In the genomic region with DNA sequence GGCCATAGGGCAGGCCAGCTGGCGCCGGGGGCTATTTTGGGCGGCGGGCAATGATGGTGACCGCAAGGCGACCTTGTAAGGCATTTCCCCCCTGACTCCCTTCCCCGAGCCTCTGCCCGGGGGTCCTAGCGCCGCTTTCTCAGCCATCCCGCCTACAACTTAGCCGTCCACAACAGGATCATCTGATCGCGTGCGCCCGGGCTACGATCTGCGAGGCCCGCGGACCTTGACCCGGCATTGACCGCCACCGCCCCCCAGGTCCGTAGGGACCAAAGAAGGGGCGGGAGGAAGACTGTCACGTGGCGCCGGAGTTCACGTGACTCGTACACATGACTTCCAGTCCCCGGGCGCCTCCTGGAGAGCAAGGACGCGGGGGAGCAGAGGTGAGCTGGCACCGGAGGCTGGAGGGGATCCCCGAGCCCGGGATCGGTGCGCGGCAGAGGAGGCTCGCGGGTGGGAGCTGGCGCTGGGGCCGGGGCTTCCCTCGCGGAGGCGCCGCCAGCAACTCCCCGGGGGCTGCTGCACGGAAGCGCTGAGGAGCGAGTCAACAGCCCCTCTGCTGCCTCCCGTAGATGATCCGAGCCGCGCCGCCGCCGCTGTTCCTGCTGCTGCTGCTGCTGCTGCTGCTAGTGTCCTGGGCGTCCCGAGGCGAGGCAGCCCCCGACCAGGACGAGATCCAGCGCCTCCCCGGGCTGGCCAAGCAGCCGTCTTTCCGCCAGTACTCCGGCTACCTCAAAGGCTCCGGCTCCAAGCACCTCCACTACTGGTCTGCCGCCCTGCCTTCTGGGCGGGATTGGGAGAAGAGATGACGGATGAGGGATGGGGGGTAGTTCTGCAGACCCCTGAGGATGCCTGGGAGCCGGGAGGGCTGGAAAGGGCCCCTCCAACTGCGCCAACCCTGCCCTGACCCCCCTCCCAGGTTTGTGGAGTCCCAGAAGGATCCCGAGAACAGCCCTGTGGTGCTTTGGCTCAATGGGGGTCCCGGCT, we compare ENCODE assay signal across 1 cellular context.
TF ChIP-seq lines count a peak whose summit lies in the region.

A gene (plus strand): TSS at position 339 of the 987 bp plus-strand sequence. CDS start 234 bp downstream, at position 573.
A gene with protein sequence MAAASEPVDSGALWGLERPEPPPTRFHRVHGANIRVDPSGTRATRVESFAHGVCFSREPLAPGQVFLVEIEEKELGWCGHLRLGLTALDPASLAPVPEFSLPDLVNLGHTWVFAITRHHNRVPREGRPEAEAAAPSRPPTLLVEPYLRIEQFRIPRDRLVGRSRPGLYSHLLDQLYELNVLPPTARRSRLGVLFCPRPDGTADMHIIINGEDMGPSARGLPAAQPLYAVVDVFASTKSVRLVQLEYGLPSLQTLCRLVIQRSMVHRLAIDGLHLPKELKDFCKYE (minus strand): TSS at position 212 of the 987 bp plus-strand sequence. CDS start 217 bp downstream, outside the sequence.

TF ChIP-seq in HepG2, 621 proteins besides CTCF, POLR2A, EP300 and RAD21 (continued from another document and continues in another):
- TF ChIP-seq, protein P1, sequence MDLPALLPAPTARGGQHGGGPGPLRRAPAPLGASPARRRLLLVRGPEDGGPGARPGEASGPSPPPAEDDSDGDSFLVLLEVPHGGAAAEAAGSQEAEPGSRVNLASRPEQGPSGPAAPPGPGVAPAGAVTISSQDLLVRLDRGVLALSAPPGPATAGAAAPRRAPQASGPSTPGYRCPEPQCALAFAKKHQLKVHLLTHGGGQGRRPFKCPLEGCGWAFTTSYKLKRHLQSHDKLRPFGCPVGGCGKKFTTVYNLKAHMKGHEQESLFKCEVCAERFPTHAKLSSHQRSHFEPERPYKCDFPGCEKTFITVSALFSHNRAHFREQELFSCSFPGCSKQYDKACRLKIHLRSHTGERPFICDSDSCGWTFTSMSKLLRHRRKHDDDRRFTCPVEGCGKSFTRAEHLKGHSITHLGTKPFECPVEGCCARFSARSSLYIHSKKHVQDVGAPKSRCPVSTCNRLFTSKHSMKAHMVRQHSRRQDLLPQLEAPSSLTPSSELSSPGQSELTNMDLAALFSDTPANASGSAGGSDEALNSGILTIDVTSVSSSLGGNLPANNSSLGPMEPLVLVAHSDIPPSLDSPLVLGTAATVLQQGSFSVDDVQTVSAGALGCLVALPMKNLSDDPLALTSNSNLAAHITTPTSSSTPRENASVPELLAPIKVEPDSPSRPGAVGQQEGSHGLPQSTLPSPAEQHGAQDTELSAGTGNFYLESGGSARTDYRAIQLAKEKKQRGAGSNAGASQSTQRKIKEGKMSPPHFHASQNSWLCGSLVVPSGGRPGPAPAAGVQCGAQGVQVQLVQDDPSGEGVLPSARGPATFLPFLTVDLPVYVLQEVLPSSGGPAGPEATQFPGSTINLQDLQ (CRISPR knock-in tag; IDR thresholded peaks at IDR 0.05) = peak; percentile 97
- TF ChIP-seq, protein P2, sequence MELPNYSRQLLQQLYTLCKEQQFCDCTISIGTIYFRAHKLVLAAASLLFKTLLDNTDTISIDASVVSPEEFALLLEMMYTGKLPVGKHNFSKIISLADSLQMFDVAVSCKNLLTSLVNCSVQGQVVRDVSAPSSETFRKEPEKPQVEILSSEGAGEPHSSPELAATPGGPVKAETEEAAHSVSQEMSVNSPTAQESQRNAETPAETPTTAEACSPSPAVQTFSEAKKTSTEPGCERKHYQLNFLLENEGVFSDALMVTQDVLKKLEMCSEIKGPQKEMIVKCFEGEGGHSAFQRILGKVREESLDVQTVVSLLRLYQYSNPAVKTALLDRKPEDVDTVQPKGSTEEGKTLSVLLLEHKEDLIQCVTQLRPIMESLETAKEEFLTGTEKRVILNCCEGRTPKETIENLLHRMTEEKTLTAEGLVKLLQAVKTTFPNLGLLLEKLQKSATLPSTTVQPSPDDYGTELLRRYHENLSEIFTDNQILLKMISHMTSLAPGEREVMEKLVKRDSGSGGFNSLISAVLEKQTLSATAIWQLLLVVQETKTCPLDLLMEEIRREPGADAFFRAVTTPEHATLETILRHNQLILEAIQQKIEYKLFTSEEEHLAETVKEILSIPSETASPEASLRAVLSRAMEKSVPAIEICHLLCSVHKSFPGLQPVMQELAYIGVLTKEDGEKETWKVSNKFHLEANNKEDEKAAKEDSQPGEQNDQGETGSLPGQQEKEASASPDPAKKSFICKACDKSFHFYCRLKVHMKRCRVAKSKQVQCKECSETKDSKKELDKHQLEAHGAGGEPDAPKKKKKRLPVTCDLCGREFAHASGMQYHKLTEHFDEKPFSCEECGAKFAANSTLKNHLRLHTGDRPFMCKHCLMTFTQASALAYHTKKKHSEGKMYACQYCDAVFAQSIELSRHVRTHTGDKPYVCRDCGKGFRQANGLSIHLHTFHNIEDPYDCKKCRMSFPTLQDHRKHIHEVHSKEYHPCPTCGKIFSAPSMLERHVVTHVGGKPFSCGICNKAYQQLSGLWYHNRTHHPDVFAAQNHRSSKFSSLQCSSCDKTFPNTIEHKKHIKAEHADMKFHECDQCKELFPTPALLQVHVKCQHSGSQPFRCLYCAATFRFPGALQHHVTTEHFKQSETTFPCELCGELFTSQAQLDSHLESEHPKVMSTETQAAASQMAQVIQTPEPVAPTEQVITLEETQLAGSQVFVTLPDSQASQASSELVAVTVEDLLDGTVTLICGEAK (IDR thresholded peaks at IDR 0.05) = no peak
- TF ChIP-seq, protein P2 (CRISPR knock-in tag; IDR thresholded peaks at IDR 0.05) = peak; percentile 94; the same call in 1 of the 2 replicates
- peak; percentile 98 for TF ChIP-seq MXI1 (IDR thresholded peaks at IDR 0.05; ENCODE audit: borderline replicate concordance, low read depth, low read length)
- peak; percentile 100 for TF ChIP-seq SMAD3 (CRISPR knock-in tag; IDR thresholded peaks at IDR 0.05)
- TF ChIP-seq NR2F6 (IDR thresholded peaks at IDR 0.05) = peak; percentile 94
- TF ChIP-seq NR2F6 (CRISPR knock-in tag; IDR thresholded peaks at IDR 0.05) = peak; percentile 99
- TF ChIP-seq, protein P3, sequence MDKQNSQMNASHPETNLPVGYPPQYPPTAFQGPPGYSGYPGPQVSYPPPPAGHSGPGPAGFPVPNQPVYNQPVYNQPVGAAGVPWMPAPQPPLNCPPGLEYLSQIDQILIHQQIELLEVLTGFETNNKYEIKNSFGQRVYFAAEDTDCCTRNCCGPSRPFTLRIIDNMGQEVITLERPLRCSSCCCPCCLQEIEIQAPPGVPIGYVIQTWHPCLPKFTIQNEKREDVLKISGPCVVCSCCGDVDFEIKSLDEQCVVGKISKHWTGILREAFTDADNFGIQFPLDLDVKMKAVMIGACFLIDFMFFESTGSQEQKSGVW (CRISPR knock-in tag; IDR thresholded peaks at IDR 0.05; ENCODE audit: borderline replicate concordance) = peak; percentile 94; the same call in 1 of the 2 replicates
- no peak for TF ChIP-seq FOXP1 (IDR thresholded peaks at IDR 0.05)
- TF ChIP-seq FOXP1 (CRISPR knock-in tag; IDR thresholded peaks at IDR 0.05) = peak; percentile 71; the same call in 1 of the 2 replicates
- TF ChIP-seq ZNF224 (CRISPR knock-in tag; IDR thresholded peaks at IDR 0.05) = peak; percentile 88
- TF ChIP-seq, protein P4, sequence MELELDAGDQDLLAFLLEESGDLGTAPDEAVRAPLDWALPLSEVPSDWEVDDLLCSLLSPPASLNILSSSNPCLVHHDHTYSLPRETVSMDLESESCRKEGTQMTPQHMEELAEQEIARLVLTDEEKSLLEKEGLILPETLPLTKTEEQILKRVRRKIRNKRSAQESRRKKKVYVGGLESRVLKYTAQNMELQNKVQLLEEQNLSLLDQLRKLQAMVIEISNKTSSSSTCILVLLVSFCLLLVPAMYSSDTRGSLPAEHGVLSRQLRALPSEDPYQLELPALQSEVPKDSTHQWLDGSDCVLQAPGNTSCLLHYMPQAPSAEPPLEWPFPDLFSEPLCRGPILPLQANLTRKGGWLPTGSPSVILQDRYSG (CRISPR knock-in tag; IDR thresholded peaks at IDR 0.05) = 0 out of 2 replicates have a peak, but pooled peaks have one; percentile 82
- TF ChIP-seq SMARCC2 (IDR thresholded peaks at IDR 0.05) = no peak
- peak; percentile 94 for TF ChIP-seq ZNF746 (CRISPR knock-in tag; IDR thresholded peaks at IDR 0.05)
- TF ChIP-seq, protein P5, sequence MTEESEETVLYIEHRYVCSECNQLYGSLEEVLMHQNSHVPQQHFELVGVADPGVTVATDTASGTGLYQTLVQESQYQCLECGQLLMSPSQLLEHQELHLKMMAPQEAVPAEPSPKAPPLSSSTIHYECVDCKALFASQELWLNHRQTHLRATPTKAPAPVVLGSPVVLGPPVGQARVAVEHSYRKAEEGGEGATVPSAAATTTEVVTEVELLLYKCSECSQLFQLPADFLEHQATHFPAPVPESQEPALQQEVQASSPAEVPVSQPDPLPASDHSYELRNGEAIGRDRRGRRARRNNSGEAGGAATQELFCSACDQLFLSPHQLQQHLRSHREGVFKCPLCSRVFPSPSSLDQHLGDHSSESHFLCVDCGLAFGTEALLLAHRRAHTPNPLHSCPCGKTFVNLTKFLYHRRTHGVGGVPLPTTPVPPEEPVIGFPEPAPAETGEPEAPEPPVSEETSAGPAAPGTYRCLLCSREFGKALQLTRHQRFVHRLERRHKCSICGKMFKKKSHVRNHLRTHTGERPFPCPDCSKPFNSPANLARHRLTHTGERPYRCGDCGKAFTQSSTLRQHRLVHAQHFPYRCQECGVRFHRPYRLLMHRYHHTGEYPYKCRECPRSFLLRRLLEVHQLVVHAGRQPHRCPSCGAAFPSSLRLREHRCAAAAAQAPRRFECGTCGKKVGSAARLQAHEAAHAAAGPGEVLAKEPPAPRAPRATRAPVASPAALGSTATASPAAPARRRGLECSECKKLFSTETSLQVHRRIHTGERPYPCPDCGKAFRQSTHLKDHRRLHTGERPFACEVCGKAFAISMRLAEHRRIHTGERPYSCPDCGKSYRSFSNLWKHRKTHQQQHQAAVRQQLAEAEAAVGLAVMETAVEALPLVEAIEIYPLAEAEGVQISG (CRISPR knock-in tag; IDR thresholded peaks at IDR 0.05) = peak; percentile 96
- TF ChIP-seq, protein P6, sequence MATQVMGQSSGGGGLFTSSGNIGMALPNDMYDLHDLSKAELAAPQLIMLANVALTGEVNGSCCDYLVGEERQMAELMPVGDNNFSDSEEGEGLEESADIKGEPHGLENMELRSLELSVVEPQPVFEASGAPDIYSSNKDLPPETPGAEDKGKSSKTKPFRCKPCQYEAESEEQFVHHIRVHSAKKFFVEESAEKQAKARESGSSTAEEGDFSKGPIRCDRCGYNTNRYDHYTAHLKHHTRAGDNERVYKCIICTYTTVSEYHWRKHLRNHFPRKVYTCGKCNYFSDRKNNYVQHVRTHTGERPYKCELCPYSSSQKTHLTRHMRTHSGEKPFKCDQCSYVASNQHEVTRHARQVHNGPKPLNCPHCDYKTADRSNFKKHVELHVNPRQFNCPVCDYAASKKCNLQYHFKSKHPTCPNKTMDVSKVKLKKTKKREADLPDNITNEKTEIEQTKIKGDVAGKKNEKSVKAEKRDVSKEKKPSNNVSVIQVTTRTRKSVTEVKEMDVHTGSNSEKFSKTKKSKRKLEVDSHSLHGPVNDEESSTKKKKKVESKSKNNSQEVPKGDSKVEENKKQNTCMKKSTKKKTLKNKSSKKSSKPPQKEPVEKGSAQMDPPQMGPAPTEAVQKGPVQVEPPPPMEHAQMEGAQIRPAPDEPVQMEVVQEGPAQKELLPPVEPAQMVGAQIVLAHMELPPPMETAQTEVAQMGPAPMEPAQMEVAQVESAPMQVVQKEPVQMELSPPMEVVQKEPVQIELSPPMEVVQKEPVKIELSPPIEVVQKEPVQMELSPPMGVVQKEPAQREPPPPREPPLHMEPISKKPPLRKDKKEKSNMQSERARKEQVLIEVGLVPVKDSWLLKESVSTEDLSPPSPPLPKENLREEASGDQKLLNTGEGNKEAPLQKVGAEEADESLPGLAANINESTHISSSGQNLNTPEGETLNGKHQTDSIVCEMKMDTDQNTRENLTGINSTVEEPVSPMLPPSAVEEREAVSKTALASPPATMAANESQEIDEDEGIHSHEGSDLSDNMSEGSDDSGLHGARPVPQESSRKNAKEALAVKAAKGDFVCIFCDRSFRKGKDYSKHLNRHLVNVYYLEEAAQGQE (IDR thresholded peaks at IDR 0.05; ENCODE audit: borderline replicate concordance in 1 of 2, low read depth in 1 of 2, low read length in 2 of 2) = peak in 1 of 2 experiments; percentile 80; a peak in 2 of 4 replicates
- TF ChIP-seq CBX2 (IDR thresholded peaks at IDR 0.05; ENCODE audit: low read depth, low read length) = no peak
- peak; percentile 41; the same call in 1 of the 2 replicates for TF ChIP-seq CBX2 (CRISPR knock-in tag; IDR thresholded peaks at IDR 0.05; ENCODE audit: low read depth)
- TF ChIP-seq, protein P7, sequence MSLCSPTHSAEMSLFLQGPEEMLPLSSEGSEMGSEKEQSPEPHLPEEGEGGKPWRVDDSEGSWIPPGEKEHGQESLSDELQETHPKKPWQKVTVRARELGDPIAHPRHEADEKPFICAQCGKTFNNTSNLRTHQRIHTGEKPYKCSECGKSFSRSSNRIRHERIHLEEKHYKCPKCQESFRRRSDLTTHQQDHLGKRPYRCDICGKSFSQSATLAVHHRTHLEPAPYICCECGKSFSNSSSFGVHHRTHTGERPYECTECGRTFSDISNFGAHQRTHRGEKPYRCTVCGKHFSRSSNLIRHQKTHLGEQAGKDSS (CRISPR knock-in tag; IDR thresholded peaks at IDR 0.05; ENCODE audit: borderline replicate concordance, low read depth) = peak; percentile 99
- TF ChIP-seq ZNF570 (CRISPR knock-in tag; IDR thresholded peaks at IDR 0.05; ENCODE audit: borderline replicate concordance) = peak; percentile 92
- no peak; the same call in 1 of the 2 replicates for TF ChIP-seq FOXM1 (CRISPR knock-in tag; IDR thresholded peaks at IDR 0.05)
- TF ChIP-seq, protein P8, sequence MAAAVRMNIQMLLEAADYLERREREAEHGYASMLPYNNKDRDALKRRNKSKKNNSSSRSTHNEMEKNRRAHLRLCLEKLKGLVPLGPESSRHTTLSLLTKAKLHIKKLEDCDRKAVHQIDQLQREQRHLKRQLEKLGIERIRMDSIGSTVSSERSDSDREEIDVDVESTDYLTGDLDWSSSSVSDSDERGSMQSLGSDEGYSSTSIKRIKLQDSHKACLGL (CRISPR knock-in tag; IDR thresholded peaks at IDR 0.05) = peak; percentile 95
